ENCODE assay signal across 1 cellular context in genomic region chr11:45872513-45873356, GRCh38.
TF ChIP-seq lines count a peak whose summit lies in the region.

No MANE protein-coding gene starts in this region.

TF ChIP-seq in K562, 482 proteins besides CTCF, POLR2A, EP300 and RAD21:
- 0 out of 2 replicates have a peak, but pooled peaks have one; percentile 19 for TF ChIP-seq ZNF24 (IDR thresholded peaks at IDR 0.05)
- no peak for TF ChIP-seq ZNF766 (CRISPR knock-in tag; conservative IDR thresholded peaks at IDR 0.05)
- TF ChIP-seq RREB1 (CRISPR knock-in tag; IDR thresholded peaks at IDR 0.05), result 0 out of 2 replicates have a peak, but pooled peaks have one; percentile 52
- peak; percentile 21; the same call in 1 of the 2 replicates for TF ChIP-seq CEBPG (CRISPR knock-in tag; IDR thresholded peaks at IDR 0.05)
- TF ChIP-seq CEBPG (tag; conservative IDR thresholded peaks at IDR 0.05 in 1 of 2, IDR thresholded peaks at IDR 0.05 in 1 of 2), result no peak
- TF ChIP-seq HDAC1 (IDR thresholded peaks at IDR 0.05), result no peak
- TF ChIP-seq MEIS2 (IDR thresholded peaks at IDR 0.05; ENCODE audit: partially characterized antibody), result peak; percentile 37
- TF ChIP-seq E2F5 (CRISPR knock-in tag; IDR thresholded peaks at IDR 0.05), result peak; percentile 29; the same call in 1 of the 2 replicates
- no peak for TF ChIP-seq ZNF280B (CRISPR knock-in tag; IDR thresholded peaks at IDR 0.05)
- TF ChIP-seq CBFB (CRISPR knock-in tag; IDR thresholded peaks at IDR 0.05), result 0 out of 2 replicates have a peak, but pooled peaks have one; percentile 46
- TF ChIP-seq C11orf30 (IDR thresholded peaks at IDR 0.05; ENCODE audit: low read depth), result peak; percentile 71
- TF ChIP-seq SREBF1 (IDR thresholded peaks at IDR 0.05; ENCODE audit: borderline replicate concordance, low read depth, low read length), result no peak
- no peak for TF ChIP-seq NR4A1 (CRISPR knock-in tag; IDR thresholded peaks at IDR 0.05)
- no peak for TF ChIP-seq NR4A1 (tag; IDR thresholded peaks at IDR 0.05)
- peak; percentile 30; the same call in 1 of the 2 replicates for TF ChIP-seq NR2C2 (CRISPR knock-in tag; IDR thresholded peaks at IDR 0.05)
- no peak for TF ChIP-seq NR2C2 (tag; IDR thresholded peaks at IDR 0.05)
- TF ChIP-seq CXXC5 (CRISPR knock-in tag; IDR thresholded peaks at IDR 0.05), result peak; percentile 20; the same call in 1 of the 2 replicates
- no peak for TF ChIP-seq USF2 (CRISPR knock-in tag; IDR thresholded peaks at IDR 0.05)
- peak; percentile 63 for TF ChIP-seq MAFF (IDR thresholded peaks at IDR 0.05; ENCODE audit: low read length)
- no peak for TF ChIP-seq CREB1 (IDR thresholded peaks at IDR 0.05)
- no peak; the same call in 1 of the 2 replicates for TF ChIP-seq CREB1 (CRISPR knock-in tag; IDR thresholded peaks at IDR 0.05)
- TF ChIP-seq JUN (IDR thresholded peaks at IDR 0.05; ENCODE audit: borderline replicate concordance, low read depth, low read length), result peak; percentile 11; the same call in 1 of the 2 replicates
- TF ChIP-seq JUN (CRISPR knock-in tag; IDR thresholded peaks at IDR 0.05; ENCODE audit: borderline replicate concordance), result no peak
- TF ChIP-seq CTBP1 (IDR thresholded peaks at IDR 0.05; ENCODE audit: borderline replicate concordance), result peak; percentile 36; the same call in 1 of the 2 replicates
- no peak for TF ChIP-seq SIN3B (IDR thresholded peaks at IDR 0.05; ENCODE audit: low read depth)
- TF ChIP-seq ATF3 (IDR thresholded peaks at IDR 0.05), result peak; percentile 52; the same call in 1 of the 2 replicates
- TF ChIP-seq ATF3 (CRISPR knock-in tag; conservative IDR thresholded peaks at IDR 0.05), result no peak
- peak; percentile 83; the same call in 1 of the 2 replicates for TF ChIP-seq STAG1 (CRISPR knock-in tag; IDR thresholded peaks at IDR 0.05; ENCODE audit: borderline replicate concordance)
- TF ChIP-seq, protein P1, sequence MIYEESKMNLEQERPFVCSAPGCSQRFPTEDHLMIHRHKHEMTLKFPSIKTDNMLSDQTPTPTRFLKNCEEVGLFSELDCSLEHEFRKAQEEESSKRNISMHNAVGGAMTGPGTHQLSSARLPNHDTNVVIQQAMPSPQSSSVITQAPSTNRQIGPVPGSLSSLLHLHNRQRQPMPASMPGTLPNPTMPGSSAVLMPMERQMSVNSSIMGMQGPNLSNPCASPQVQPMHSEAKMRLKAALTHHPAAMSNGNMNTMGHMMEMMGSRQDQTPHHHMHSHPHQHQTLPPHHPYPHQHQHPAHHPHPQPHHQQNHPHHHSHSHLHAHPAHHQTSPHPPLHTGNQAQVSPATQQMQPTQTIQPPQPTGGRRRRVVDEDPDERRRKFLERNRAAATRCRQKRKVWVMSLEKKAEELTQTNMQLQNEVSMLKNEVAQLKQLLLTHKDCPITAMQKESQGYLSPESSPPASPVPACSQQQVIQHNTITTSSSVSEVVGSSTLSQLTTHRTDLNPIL (CRISPR knock-in tag; IDR thresholded peaks at IDR 0.05), result no peak
- no peak for TF ChIP-seq DDX20 (tag; IDR thresholded peaks at IDR 0.05; ENCODE audit: low read depth)
- no peak for TF ChIP-seq POLR3G (IDR thresholded peaks at IDR 0.05; ENCODE audit: extremely low read depth, insufficient read length, insufficient replicate concordance)
- TF ChIP-seq ZBTB33 (CRISPR knock-in tag; IDR thresholded peaks at IDR 0.05), result peak; percentile 92
- TF ChIP-seq SP1 (CRISPR knock-in tag; IDR thresholded peaks at IDR 0.05), result 0 out of 2 replicates have a peak, but pooled peaks have one; percentile 29
- TF ChIP-seq, protein P2, sequence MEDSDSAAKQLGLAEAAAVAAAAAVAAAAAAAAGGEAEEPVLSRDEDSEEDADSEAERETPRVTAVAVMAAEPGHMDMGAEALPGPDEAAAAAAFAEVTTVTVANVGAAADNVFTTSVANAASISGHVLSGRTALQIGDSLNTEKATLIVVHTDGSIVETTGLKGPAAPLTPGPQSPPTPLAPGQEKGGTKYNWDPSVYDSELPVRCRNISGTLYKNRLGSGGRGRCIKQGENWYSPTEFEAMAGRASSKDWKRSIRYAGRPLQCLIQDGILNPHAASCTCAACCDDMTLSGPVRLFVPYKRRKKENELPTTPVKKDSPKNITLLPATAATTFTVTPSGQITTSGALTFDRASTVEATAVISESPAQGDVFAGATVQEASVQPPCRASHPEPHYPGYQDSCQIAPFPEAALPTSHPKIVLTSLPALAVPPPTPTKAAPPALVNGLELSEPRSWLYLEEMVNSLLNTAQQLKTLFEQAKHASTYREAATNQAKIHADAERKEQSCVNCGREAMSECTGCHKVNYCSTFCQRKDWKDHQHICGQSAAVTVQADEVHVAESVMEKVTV (CRISPR knock-in tag; IDR thresholded peaks at IDR 0.05), result peak; percentile 57
- TF ChIP-seq MAFK (IDR thresholded peaks at IDR 0.05; ENCODE audit: low read length), result peak; percentile 69
- TF ChIP-seq ZBTB7A (IDR thresholded peaks at IDR 0.05; ENCODE audit: borderline replicate concordance, control insufficient read depth, low read depth, low read length), result peak; percentile 83
- TF ChIP-seq NRF1 (conservative IDR thresholded peaks at IDR 0.05 in 1 of 2, IDR thresholded peaks at IDR 0.05 in 1 of 2), result peak in 1 of 2 experiments; percentile 27; a peak in 2 of 4 replicates
- peak; percentile 55 for TF ChIP-seq MAFG (tag; conservative IDR thresholded peaks at IDR 0.05)
- TF ChIP-seq, protein P3, sequence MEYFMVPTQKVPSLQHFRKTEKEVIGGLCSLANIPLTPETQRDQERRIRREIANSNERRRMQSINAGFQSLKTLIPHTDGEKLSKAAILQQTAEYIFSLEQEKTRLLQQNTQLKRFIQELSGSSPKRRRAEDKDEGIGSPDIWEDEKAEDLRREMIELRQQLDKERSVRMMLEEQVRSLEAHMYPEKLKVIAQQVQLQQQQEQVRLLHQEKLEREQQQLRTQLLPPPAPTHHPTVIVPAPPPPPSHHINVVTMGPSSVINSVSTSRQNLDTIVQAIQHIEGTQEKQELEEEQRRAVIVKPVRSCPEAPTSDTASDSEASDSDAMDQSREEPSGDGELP (CRISPR knock-in tag; IDR thresholded peaks at IDR 0.05; ENCODE audit: borderline replicate concordance), result peak; percentile 50; the same call in 1 of the 2 replicates
- no peak for TF ChIP-seq TBP (optimal IDR thresholded peaks at IDR 0.05; ENCODE audit: low read depth, low read length)
- TF ChIP-seq FOSL1 (tag; conservative IDR thresholded peaks at IDR 0.05), result peak; percentile 47; the same call in 1 of the 2 replicates
- TF ChIP-seq RB1 (IDR thresholded peaks at IDR 0.05; ENCODE audit: low read depth), result 0 out of 2 replicates have a peak, but pooled peaks have one; percentile 30
- 0 out of 4 replicates have a peak, but pooled peaks of 1 of the 2 experiments have one; percentile 56 for TF ChIP-seq MAZ (CRISPR knock-in tag; conservative IDR thresholded peaks at IDR 0.05 in 1 of 2, IDR thresholded peaks at IDR 0.05 in 1 of 2)
- TF ChIP-seq SMC3 (conservative IDR thresholded peaks at IDR 0.05; ENCODE audit: insufficient read depth, low read depth, low read length), result peak; percentile 87
- TF ChIP-seq ZNF316 (IDR thresholded peaks at IDR 0.05), result peak; percentile 75
